In genomic region chr1:236066054-236066453, GRCh38 we compare ENCODE assay signal across 9 cellular contexts. TPM values are rescaled to one million over a fixed set of nuclear protein-coding genes. Genes with fewer than 3 reads are reported as not detected.
DNase-seq lines count a peak whose midpoint lies in the region; ATAC-seq, FAIRE-seq and TF ChIP-seq lines count a peak whose summit lies in the region.
"Had no signal": no experiment of that assay in that cellular context is flagged by ENCODE, and none has a peak within 500 bp of the region (broad histone marks: within the 10 kb centered on the region; RNA-seq: fewer than 3 reads in every experiment).

No MANE protein-coding gene starts in this region.

- peaks cover 7% of the 10 kb centered on the region for H3K9me3 Mint-ChIP-seq in type B pancreatic cell

- peaks cover 31% of the 10 kb centered on the region for H3K4me1 Mint-ChIP-seq in type B pancreatic cell (ENCODE audit: unreplicated experiment)

- no peaks in the 10 kb centered on the region for H3K9me3 ChIP-seq in cardiac muscle cell (ENCODE audit: low read depth)
- H3K9me3 ChIP-seq in muscle layer of duodenum (ENCODE audit: control insufficient read depth in 1 of 2, low read length in 2 of 2), result peaks cover 5% of the 10 kb centered on the region in 2 donors
- no peaks in the 10 kb centered on the region for H3K9me3 ChIP-seq in pancreas

- H3K27ac ChIP-seq in cardiac muscle cell (peak overlapping the region; percentile 89), coronary artery (peak overlapping the region; percentile 90 to 100), muscle layer of duodenum (ENCODE audit: low read length) (peak overlapping the region; percentile 79), pancreas (no peak overlapping the region)

- H3K27me3 Mint-ChIP-seq in type B pancreatic cell, result peaks cover 48% of the 10 kb centered on the region

- H3K36me3 ChIP-seq in cardiac muscle cell (no peaks in the 10 kb centered on the region), muscle layer of duodenum (ENCODE audit: control insufficient read depth in 1 of 2, insufficient read depth in 2 of 2, low read length in 2 of 2) (no peaks in the 10 kb centered on the region), pancreas (no peaks in the 10 kb centered on the region)

- H3K4me1 ChIP-seq in cardiac muscle cell (ENCODE audit: low read depth), result peaks cover 27% of the 10 kb centered on the region
- peaks cover 5 to 30% of the 10 kb centered on the region in 2 donors for H3K4me1 ChIP-seq in muscle layer of duodenum (ENCODE audit: control insufficient read depth in 1 of 2, insufficient read depth in 2 of 2, low read length in 2 of 2)
- H3K4me1 ChIP-seq in pancreas, result peaks cover 0 to 3% (median 0%) of the 10 kb centered on the region in 3 donors

- TF ChIP-seq CTCF in cardiac muscle cell (IDR thresholded peaks at IDR 0.05; ENCODE audit: low read depth, low read length) (no peak), coronary artery (IDR thresholded peaks at IDR 0.05) (no peak), type B pancreatic cell (conservative IDR thresholded peaks at IDR 0.05) (no peak), pancreas (IDR thresholded peaks at IDR 0.05) (no peak)

- no peak overlapping the region for H3K27ac Mint-ChIP-seq in type B pancreatic cell

- 63 to 64% methylated on average over 6 of the region's 6 CpGs for WGBS in pancreas, 2 donors

- H3K4me3 ChIP-seq in cardiac muscle cell (no peak overlapping the region), coronary artery (peak overlapping the region; percentile 75), muscle layer of duodenum (ENCODE audit: low read depth in 1 of 2, low read length in 2 of 2) (peak overlapping the region; percentile 64 to 87), pancreas (no peak overlapping the region)

- FAIRE-seq in pancreas (lab: Jason Lieb, UNC), result no peak

- H3K36me3 Mint-ChIP-seq in type B pancreatic cell, result peaks cover 3% of the 10 kb centered on the region

- ATAC-seq in Right ventricle myocardium superior (ENCODE audit: poor library complexity), result no peak
- no peak for ATAC-seq in pancreas

- DNase-seq in cardiac muscle cell (ENCODE audit: low read depth in 1 of 2, low spot score in 1 of 2) (peak in 1 of 2 donors; percentile 30), Right ventricle myocardium superior (no peak), coronary artery (ENCODE audit: low spot score) (no peak), type B pancreatic cell (ENCODE audit: extremely low spot score, unreplicated experiment) (no peak), pancreas (no peak), LoVo (ENCODE audit: low spot score) (no peak), NCI-H2171 (lab: John Stamatoyannopoulos, UW) (no peak)
- DNase-seq: NCI-H524 had no signal

- H3K4me3 Mint-ChIP-seq in type B pancreatic cell, result peak overlapping the region; percentile 69

- H3K27me3 ChIP-seq in cardiac muscle cell (no peaks in the 10 kb centered on the region), muscle layer of duodenum (ENCODE audit: low read depth, low read length) (no peaks in the 10 kb centered on the region), pancreas (no peaks in the 10 kb centered on the region)

- intact Hi-C loops in Right ventricle myocardium superior (cut with DNase I), result no loop called here
- intact Hi-C loops in pancreas (cut with DNase I), result no loop called here

RNA-seq across cellular contexts. Expression of gene NID1, which starts 1.2 kb away (rescaled TPM):
- total RNA-seq in cardiac muscle cell, result 30.5 and 54.3 TPM in 2 replicates
- polyA plus RNA-seq in cardiac muscle cell, result 32.1 and 52.1 TPM in 2 replicates
- 51.2 TPM for total RNA-seq in Right ventricle myocardium superior
- total RNA-seq in type B pancreatic cell (ENCODE audit: low replicate concordance), result 12.4 and 65.6 TPM in 2 replicates
- total RNA-seq in pancreas, result 10 to 100 TPM in 3 of 6 donors, 1 to 10 TPM in 3; 3.6 to 28.2 (median 10.3) TPM
- 1 to 10 TPM; 4.3 to 7.6 TPM for polyA plus RNA-seq in pancreas

Comparison
In these comparisons a context has a peak if more than half of its experiments do, and no peak if none do; other contexts are left out.
1. H3K27ac ChIP-seq: peak in cardiac muscle cell (single experiment), coronary artery (2 of 2) and muscle layer of duodenum (single experiment); none in pancreas (0 of 4).
2. H3K4me3 ChIP-seq: peak in coronary artery (single experiment) and muscle layer of duodenum (2 of 2); none in cardiac muscle cell (single experiment) and pancreas (0 of 4).